Comparison of ENCODE assay signal across 8 cellular contexts in genomic region chr1:181166377-181167196, GRCh38.
DNase-seq lines count a peak whose midpoint lies in the region; ATAC-seq, FAIRE-seq and TF ChIP-seq lines count a peak whose summit lies in the region.

No MANE protein-coding gene starts in this region.

- H3K4me3 ChIP-seq in HCT116 (replicated peaks in 1 of 2; ENCODE audit: low read depth in 1 of 2, low read length in 2 of 2), result no peak overlapping the region
- no peak overlapping the region for H3K4me3 ChIP-seq in MG63
- no peak overlapping the region for H3K4me3 ChIP-seq in RWPE2 (ENCODE audit: severe bottlenecking)
- no peak overlapping the region for H3K4me3 ChIP-seq in pancreas
- no peak overlapping the region for H3K4me3 ChIP-seq in upper lobe of right lung

- H3K9me2 ChIP-seq in HCT116 (ENCODE audit: insufficient read depth), result no peaks in the 10 kb centered on the region

- peak; percentile 80 for FAIRE-seq in pancreas (lab: Jason Lieb, UNC)

- POLR2A ChIA-PET in HCT116 (lab: Charles Lee), result no interaction called here

- H2AFZ ChIP-seq in HCT116 (ENCODE audit: low read depth, low read length, poor library complexity, severe bottlenecking), result peak overlapping the region; percentile 89

- WGBS in pancreas, 2 donors, result 25% methylated on average over 14 of the region's 14 CpGs

- DNase-seq in GM10266 (ENCODE audit: extremely low spot score) (peak; percentile 78), HCT116 (ENCODE audit: low read depth, low spot score) (peak; percentile 68), MG63 (peak; percentile 52), RWPE2 (ENCODE audit: low spot score) (no peak), foreskin keratinocyte (peak; percentile 31 to 52), pancreas (peak in 5 of 6 donors; percentile 50 to 76 (median 56)), upper lobe of right lung (no peak)
- DNase-seq in activated effector memory CD4-positive, alpha-beta T cell treated with Interleukin-2 at 50 U/mL for 16 hours, result peak; percentile 49

- RAD21 ChIA-PET in HCT116 (lab: Charles Lee; ENCODE audit: low non-redundant PET in 1 of 2, low total read pairs in 2 of 2, uncharacterized antibody in 2 of 2, unreplicated experiment in 2 of 2), result interaction anchor here (0.6 to 1.7 kb wide), 2 partner anchors 15 to 285 kb away, joined by 3 to 4 read pairs; no protein-coding TSS in a partner anchor

- CTCF ChIA-PET in HCT116 (lab: Charles Lee), result interaction anchor here (1.1 to 6.8 kb wide), 2 partner anchors 83 to 285 kb away, joined by 3 to 30 read pairs; no protein-coding TSS in a partner anchor

- intact Hi-C loops in HCT116 (cut with micrococcal nuclease), result loop anchor here (1.0 to 10.0 kb wide), 5 partner anchors 284 to 650 kb away; partner anchors contain the start of gene XPR1
- intact Hi-C loops in pancreas (cut with DNase I), result loop anchor here in 1 of 3 donors (5.0 kb wide), 1 partner anchor 284 kb away; no protein-coding TSS in a partner anchor
- intact Hi-C loops in upper lobe of right lung (cut with DNase I), result loop anchor here (10.0 kb wide), 1 partner anchor 282 kb away; no protein-coding TSS in a partner anchor

- ATAC-seq in HCT116 (peak; percentile 100), RWPE2 (ENCODE audit: low read depth) (peak; percentile 97), foreskin keratinocyte (peak; percentile 94), pancreas (peak; percentile 98 to 100 (median 100)), upper lobe of right lung (peak; percentile 99)

- H4K20me1 ChIP-seq in HCT116 (ENCODE audit: insufficient read depth), result no peaks in the 10 kb centered on the region

- TF ChIP-seq POLR2A in HCT116 (IDR thresholded peaks at IDR 0.05; ENCODE audit: borderline replicate concordance, extremely low read depth, insufficient read depth, insufficient read length), result no peak

- no peak overlapping the region for H3K9ac ChIP-seq in HCT116 (ENCODE audit: low read length)

- H3K4me1 ChIP-seq in HCT116 (ENCODE audit: control insufficient read depth in 1 of 2, insufficient read depth in 2 of 2, low read length in 2 of 2), result peaks cover 0 to 4% of the 10 kb centered on the region in 2 experiments; a peak in 1 of 4 replicates
- H3K4me1 ChIP-seq in RWPE2 (ENCODE audit: insufficient read depth, poor library complexity, severe bottlenecking), result no peaks in the 10 kb centered on the region
- no peaks in the 10 kb centered on the region for H3K4me1 ChIP-seq in foreskin keratinocyte
- H3K4me1 ChIP-seq in pancreas, result no peaks in the 10 kb centered on the region
- peaks cover 7% of the 10 kb centered on the region for H3K4me1 ChIP-seq in upper lobe of right lung

- no peak overlapping the region for H3K27ac ChIP-seq in HCT116 (ENCODE audit: low read depth, low read length)
- no peak overlapping the region for H3K27ac ChIP-seq in RWPE2 (ENCODE audit: poor library complexity, severe bottlenecking)
- H3K27ac ChIP-seq in foreskin keratinocyte, result no peak overlapping the region
- no peak overlapping the region for H3K27ac ChIP-seq in pancreas
- H3K27ac ChIP-seq in upper lobe of right lung, result no peak overlapping the region

- no peaks in the 10 kb centered on the region for H3K79me2 ChIP-seq in HCT116 (ENCODE audit: insufficient read depth, low read length)

- 0 out of 4 replicates have a peak, but pooled peaks cover 0 to 3% of the 10 kb centered on the region in 2 experiments for H3K36me3 ChIP-seq in HCT116 (ENCODE audit: control insufficient read depth in 1 of 2, insufficient read depth in 2 of 2, low read length in 2 of 2)
- no peaks in the 10 kb centered on the region for H3K36me3 ChIP-seq in MG63
- H3K36me3 ChIP-seq in RWPE2 (ENCODE audit: low read depth), result no peaks in the 10 kb centered on the region
- H3K36me3 ChIP-seq in pancreas, result no peaks in the 10 kb centered on the region
- H3K36me3 ChIP-seq in upper lobe of right lung, result no peaks in the 10 kb centered on the region

- TF ChIP-seq CTCF in GM10266 (IDR thresholded peaks at IDR 0.05; ENCODE audit: control insufficient read depth, insufficient read depth, low read depth, missing control alignments) (peak; percentile 88), HCT116 (IDR thresholded peaks at IDR 0.05 in 2 of 3, conservative IDR thresholded peaks at IDR 0.05 in 1 of 3; ENCODE audit: borderline replicate concordance in 1 of 3, insufficient read depth in 1 of 3, low read depth in 2 of 3, low read length in 2 of 3) (peak; percentile 79 to 87 (median 85)), RWPE2 (IDR thresholded peaks at IDR 0.05; ENCODE audit: poor library complexity, severe bottlenecking) (peak; percentile 93), foreskin keratinocyte (conservative IDR thresholded peaks at IDR 0.05) (peak; percentile 80), pancreas (IDR thresholded peaks at IDR 0.05) (peak; percentile 69 to 82 (median 80)), upper lobe of right lung (IDR thresholded peaks at IDR 0.05) (peak; percentile 92)

- H3K27me3 ChIP-seq in HCT116 (ENCODE audit: insufficient read depth, low read length) (no peaks in the 10 kb centered on the region), MG63 (no peaks in the 10 kb centered on the region), RWPE2 (ENCODE audit: insufficient read depth, poor library complexity, severe bottlenecking) (no peaks in the 10 kb centered on the region), foreskin keratinocyte (no peaks in the 10 kb centered on the region), pancreas (no peaks in the 10 kb centered on the region), upper lobe of right lung (no peaks in the 10 kb centered on the region)

- H3K9me3 ChIP-seq in HCT116 (ENCODE audit: control insufficient read depth in 1 of 2, insufficient read depth in 1 of 2, low read depth in 1 of 2, low read length in 2 of 2), result peaks cover 0 to 18% of the 10 kb centered on the region in 2 experiments; a peak in 3 of 4 replicates
- peaks cover 27% of the 10 kb centered on the region for H3K9me3 ChIP-seq in MG63
- peaks cover 7% of the 10 kb centered on the region for H3K9me3 ChIP-seq in RWPE2 (ENCODE audit: severe bottlenecking)
- no peaks in the 10 kb centered on the region for H3K9me3 ChIP-seq in pancreas
- H3K9me3 ChIP-seq in upper lobe of right lung, result peaks cover 11% of the 10 kb centered on the region

- peak; percentile 95 for TF ChIP-seq RAD21 in HCT116 (IDR thresholded peaks at IDR 0.05; ENCODE audit: low read depth)

- H3K4me2 ChIP-seq in HCT116 (ENCODE audit: low read length), result 0 out of 2 replicates have a peak overlapping the region, but pooled peaks have one; percentile 13

- BruUV-seq in HCT116 (replicated peaks; lab: Mats Ljungman, UMichigan), result no TSS peak

TF ChIP-seq in HCT116, 20 proteins besides CTCF, POLR2A, EP300 and RAD21:
- no peak for TF ChIP-seq FOSL1 (IDR thresholded peaks at IDR 0.05; ENCODE audit: low read depth)
- TF ChIP-seq TCF7L2 (IDR thresholded peaks at IDR 0.05; ENCODE audit: borderline replicate concordance, extremely low read depth, insufficient read depth, insufficient read length), result peak; percentile 9
- 0 out of 2 replicates have a peak, but pooled peaks have one; percentile 20 for TF ChIP-seq CBX3 (IDR thresholded peaks at IDR 0.05; ENCODE audit: low read depth)

Comparison
In these comparisons a context has a peak if more than half of its experiments do, and no peak if none do; other contexts are left out.
1. DNase-seq: peak in GM10266 (single experiment), HCT116 (single experiment), MG63 (single experiment), activated effector memory CD4-positive, alpha-beta T cell treated with Interleukin-2 at 50 U/mL for 16 hours (single experiment), foreskin keratinocyte (2 of 2) and pancreas (5 of 6); none in RWPE2 (single experiment) and upper lobe of right lung (single experiment).
2. Peak in every context shown above with its lines, with median percentiles within 50 percentile points of each other: CTCF ChIP-seq and ATAC-seq.